In genomic region chr4:1130318-1131186, GRCh38 we compare ENCODE assay signal across 8 cellular contexts.
A peak's percentile ranks its signal among the peaks of the same experiment; 100 is the strongest.
DNase-seq lines count a peak whose midpoint lies in the region; ATAC-seq lines count a peak whose summit lies in the region.

No MANE protein-coding gene starts in this region.

- DNase-seq in SHP77 (lab: John Stamatoyannopoulos, UW), result peak; percentile 28 to 39
- no peak for DNase-seq in SHP77 treated with DMSO at 0.1 percent for 48 hours (lab: John Stamatoyannopoulos, UW)
- peak; percentile 3 for DNase-seq in NCI-H345 treated with DMSO at 0.1 percent for 48 hours (lab: John Stamatoyannopoulos, UW; ENCODE audit: unreplicated experiment)
- DNase-seq in activated CD4-positive, alpha-beta T cell treated with anti-CD3 and anti-CD28 coated beads, Interleukin-2, amount 50 U/mL, for 4 hours, result peak; percentile 70 to 75
- peak; percentile 80 for DNase-seq in ecto neural progenitor cell (ENCODE audit: low spot score)
- DNase-seq in memory B cell (ENCODE audit: low spot score in 2 of 2), result peak; percentile 85 to 86
- peak; percentile 42 to 50 for DNase-seq in stimulated activated CD8-positive, alpha-beta memory T cell treated with anti-CD3 and anti-CD28 coated beads, Interleukin-15, amount 100 ng/mL, for 4 hours (ENCODE audit: low read depth in 2 of 2)

- no peak overlapping the region for H3K27ac Mint-ChIP-seq in memory B cell

- peaks cover 14% of the 10 kb centered on the region for H3K4me1 Mint-ChIP-seq in memory B cell

- H3K9me3 Mint-ChIP-seq in memory B cell, result no peaks in the 10 kb centered on the region

- H3K36me3 Mint-ChIP-seq in memory B cell, result no peaks in the 10 kb centered on the region

- H3K4me3 Mint-ChIP-seq in memory B cell, result peak overlapping the region; percentile 13

- ATAC-seq in HG02973 (IDR thresholded peaks at IDR 0.05; ENCODE audit: unreplicated experiment) (peak; percentile 84), memory B cell (ENCODE audit: low read depth) (peak; percentile 90)

- peaks cover 3% of the 10 kb centered on the region for H3K27me3 Mint-ChIP-seq in memory B cell
